In the genomic region with DNA sequence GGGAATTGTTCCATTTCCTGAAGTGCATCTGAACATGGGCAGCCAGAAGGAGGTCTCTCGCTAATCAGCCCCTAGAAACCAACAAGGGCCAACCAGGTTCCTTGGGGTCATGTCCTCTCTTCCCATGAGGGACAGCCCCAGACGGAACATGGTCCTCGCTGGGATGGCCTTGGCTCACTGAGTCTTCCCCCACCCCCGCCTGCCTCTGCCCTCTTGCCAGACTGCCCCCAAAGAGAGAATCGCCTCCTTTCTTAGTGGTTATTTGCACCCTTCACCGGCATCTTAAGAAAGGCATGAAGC, we compare ENCODE assay signal across 23 cellular contexts. TPM values are rescaled to one million over a fixed set of nuclear protein-coding genes. Genes with fewer than 3 reads are reported as not detected.
DNase-seq lines count a peak whose midpoint lies in the region; TF ChIP-seq lines count a peak whose summit lies in the region.
"Had no signal": no experiment of that assay in that cellular context is flagged by ENCODE, and none has a peak within 500 bp of the region (broad histone marks: within the 10 kb centered on the region; RNA-seq: fewer than 3 reads in every experiment).

No MANE protein-coding gene starts in this region.

- peak overlapping the region; percentile 99 for H3K27ac ChIP-seq in 22Rv1
- peak overlapping the region; percentile 98 for H3K27ac ChIP-seq in VCaP
- peak overlapping the region; percentile 99 for H3K27ac ChIP-seq in parathyroid adenoma
- H3K27ac ChIP-seq in stomach smooth muscle (ENCODE audit: low read length), result peak overlapping the region; percentile 100
- H3K27ac ChIP-seq in PC-9, result no peak overlapping the region

- no peaks in the 10 kb centered on the region for H3K27me3 ChIP-seq in parathyroid adenoma (ENCODE audit: control insufficient read depth, insufficient read depth, low read length)
- H3K27me3 ChIP-seq in stomach smooth muscle (ENCODE audit: control insufficient read depth in 1 of 2, insufficient read depth in 2 of 2, low read length in 2 of 2), result no peaks in the 10 kb centered on the region
- no peaks in the 10 kb centered on the region for H3K27me3 ChIP-seq in PC-9 (ENCODE audit: insufficient read depth, low read depth)
- H3K27me3 ChIP-seq: BE2C had no signal

- H3K4me2 ChIP-seq in parathyroid adenoma (ENCODE audit: low read length) (no peak overlapping the region), PC-9 (no peak overlapping the region)
- H3K4me2 ChIP-seq: GM23338 had no signal

- no peak overlapping the region for H2AFZ ChIP-seq in parathyroid adenoma
- no peak overlapping the region for H2AFZ ChIP-seq in PC-9
- H2AFZ ChIP-seq: GM23338 had no signal

- intact Hi-C loops in PC-9 (cut with micrococcal nuclease; ENCODE audit: unreplicated experiment), result no loop called here

- POLR2A ChIA-PET in PC-9 (lab: Charles Lee; ENCODE audit: unreplicated experiment), result no interaction called here

- H3F3A ChIP-seq in PC-9 (ENCODE audit: insufficient read depth, low read depth), result peaks cover 56% of the 10 kb centered on the region

- peak overlapping the region; percentile 32 for H3K9ac ChIP-seq in parathyroid adenoma
- no peak overlapping the region for H3K9ac ChIP-seq in stomach smooth muscle (ENCODE audit: low read length in 2 of 2)

- H3K4me1 ChIP-seq in parathyroid adenoma, result peaks cover 91% of the 10 kb centered on the region
- peaks cover 51% of the 10 kb centered on the region for H3K4me1 ChIP-seq in stomach smooth muscle (ENCODE audit: control insufficient read depth, insufficient read depth, low read length)
- peaks cover 32% of the 10 kb centered on the region for H3K4me1 ChIP-seq in PC-9 (replicated peaks; ENCODE audit: insufficient read depth)

- H3K4me3 ChIP-seq in parathyroid adenoma (ENCODE audit: low read depth, low read length) (no peak overlapping the region), stomach smooth muscle (ENCODE audit: low read length in 2 of 2) (no peak overlapping the region), PC-9 (no peak overlapping the region)
- H3K4me3 ChIP-seq: GM23338 had no signal

- H3K9me3 ChIP-seq in parathyroid adenoma (ENCODE audit: control insufficient read depth, low read length), result no peaks in the 10 kb centered on the region
- H3K9me3 ChIP-seq in stomach smooth muscle (ENCODE audit: control insufficient read depth in 2 of 2, low read length in 2 of 2), result no peaks in the 10 kb centered on the region
- no peaks in the 10 kb centered on the region for H3K9me3 ChIP-seq in PC-9 (ENCODE audit: insufficient read depth, low read depth)
- H3K9me3 ChIP-seq: BE2C had no signal

- DNase-seq in ureter (ENCODE audit: low spot score) (no peak), PC-9 (no peak), iPS-NIHi11 (ENCODE audit: low spot score) (no peak)
- DNase-seq: BE2C; Calu3; CD8-positive, alpha-beta T cell; GF-D8; HCEC 1CT; IMR-90; Karpas-422; MM.1S; NCI-H1092 treated with DMSO at 0.1 percent for 48 hours; NCI-H2081 treated with DMSO at 0.1 percent for 48 hours; NCI-H446 treated with DMSO at 0.1 percent for 48 hours; NCI-H69; NK-92 treated with Interleukin-12 subunit alpha and Interleukin-12 subunit beta, amount 100 ng/mL, for 24 hours; SHP77 treated with DMSO at 0.1 percent for 48 hours had no signal

- TF ChIP-seq CTCF in 22Rv1 (IDR thresholded peaks at IDR 0.05) (no peak), VCaP (conservative IDR thresholded peaks at IDR 0.05) (no peak), parathyroid adenoma (IDR thresholded peaks at IDR 0.05) (no peak), PC-9 (conservative IDR thresholded peaks at IDR 0.05) (no peak)

- BruUV-seq in PC-9 (replicated peaks; lab: Mats Ljungman, UMichigan), result no TSS peak

- H4K20me1 ChIP-seq in PC-9 (ENCODE audit: insufficient read depth), result no peaks in the 10 kb centered on the region

- CTCF ChIA-PET in PC-9 (lab: Charles Lee), result no interaction called here

- H3K36me3 ChIP-seq in parathyroid adenoma (ENCODE audit: control insufficient read depth, insufficient read depth, low read length), result peaks cover 3% of the 10 kb centered on the region
- H3K36me3 ChIP-seq in stomach smooth muscle (ENCODE audit: control insufficient read depth in 2 of 2, insufficient read depth in 2 of 2, low read length in 2 of 2), result peaks cover 53 to 57% of the 10 kb centered on the region in 2 donors
- peaks cover 50% of the 10 kb centered on the region for H3K36me3 ChIP-seq in PC-9 (ENCODE audit: low read depth)

- H3K9me2 ChIP-seq in PC-9 (ENCODE audit: insufficient read depth), result no peaks in the 10 kb centered on the region

- H3K79me2 ChIP-seq in parathyroid adenoma (peaks cover 7% of the 10 kb centered on the region), PC-9 (ENCODE audit: low read depth) (peaks cover 20% of the 10 kb centered on the region)

RNA-seq across cellular contexts. Expression of a gene that starts 36.4 kb away (rescaled TPM):
- total RNA-seq in ureter (427 TPM), PC-9 (2021) (319 and 374 TPM in 2 replicates)
- total RNA-seq: OCI-LY7 had no signal
